ENCODE assay signal across 9 cellular contexts in genomic region chr17:55769625-55770000, GRCh38. TPM values are rescaled to one million over a fixed set of nuclear protein-coding genes. Genes with fewer than 3 reads are reported as not detected.
DNase-seq lines count a peak whose midpoint lies in the region; ATAC-seq and TF ChIP-seq lines count a peak whose summit lies in the region.
"Had no signal": no experiment of that assay in that cellular context is flagged by ENCODE, and none has a peak within 500 bp of the region (broad histone marks: within the 10 kb centered on the region; RNA-seq: fewer than 3 reads in every experiment).

No MANE protein-coding gene starts in this region.

- no TSS peak for BruUV-seq in PC-3 (replicated peaks; lab: Mats Ljungman, UMichigan)

- H3F3A ChIP-seq in PC-3 (ENCODE audit: low read length, unreplicated experiment): no peaks in the 10 kb centered on the region

- CTCF ChIA-PET in PC-3 (lab: Charles Lee): interaction anchor here (0.6 to 1.7 kb wide), 2 partner anchors 145 to 167 kb away, joined by 6 to 7 read pairs; no protein-coding TSS in a partner anchor

- peak overlapping the region; percentile 54 for H3K27ac ChIP-seq in PC-3 (ENCODE audit: low read length)

- POLR2A ChIA-PET in PC-3 (lab: Charles Lee; ENCODE audit: unreplicated experiment): no interaction called here

- peak; percentile 80 for ATAC-seq in PC-3

- peak overlapping the region; percentile 29 for H3K4me2 ChIP-seq in PC-3 (ENCODE audit: low read length)

- H3K36me3 ChIP-seq in PC-3 (ENCODE audit: low read depth, low read length): peaks cover 15% of the 10 kb centered on the region; the same call in 1 of the 2 replicates

- H2AFZ ChIP-seq in PC-3 (ENCODE audit: low read length): no peak overlapping the region

- no peaks in the 10 kb centered on the region for H3K27me3 ChIP-seq in PC-3 (ENCODE audit: low read length)

- H4K20me1 ChIP-seq in PC-3 (ENCODE audit: low read length): no peaks in the 10 kb centered on the region

- H3K9me2 ChIP-seq in PC-3 (replicated peaks; ENCODE audit: low read length): no peaks in the 10 kb centered on the region

- DNase-seq in DMS79 (lab: John Stamatoyannopoulos, UW) (peak; percentile 65), PC-3 (peak; percentile 87), fibroblast of peridontal ligament (ENCODE audit: extremely low read depth) (peak; percentile 85), renal cortical epithelial cell (ENCODE audit: low read depth) (peak; percentile 82), GDM1 (lab: John Stamatoyannopoulos, UW) (no peak), COR-L47 (lab: John Stamatoyannopoulos, UW) (no peak), DMS153 (lab: John Stamatoyannopoulos, UW) (no peak)
- no peak for DNase-seq in stimulated activated CD4-positive, alpha-beta T cell treated with anti-CD3 and anti-CD28 coated beads, Interleukin-2, amount 100 ng/mL, for 24 hours
- DNase-seq: effector CD8-positive, alpha-beta T cell had no signal

- H3K9me3 ChIP-seq in PC-3 (ENCODE audit: low read length): no peaks in the 10 kb centered on the region

- no peak overlapping the region for H3K4me3 ChIP-seq in PC-3 (ENCODE audit: low read length)

- peaks cover 15% of the 10 kb centered on the region for H3K4me1 ChIP-seq in PC-3 (ENCODE audit: insufficient read depth, low read length)

- intact Hi-C loops in PC-3 (cut with micrococcal nuclease): no loop called here

- H3K79me2 ChIP-seq in PC-3 (ENCODE audit: low read length): no peaks in the 10 kb centered on the region

- H3K9ac ChIP-seq in PC-3 (ENCODE audit: low read length): no peak overlapping the region

- no peak for TF ChIP-seq CTCF in PC-3 (conservative IDR thresholded peaks at IDR 0.05; ENCODE audit: low read depth, low read length)

RNA-seq across cellular contexts. Expression of gene PCTP, which starts 18.8 kb away (rescaled TPM):
- total RNA-seq in PC-3 (2014; rRNA removed): 15.4 and 17.6 TPM in 2 replicates
- 24.0 and 26.0 TPM in 2 replicates for total RNA-seq in renal cortical epithelial cell

RNA-seq across cellular contexts. Expression of gene TMEM100, which starts 46.9 kb away (rescaled TPM):
- total RNA-seq in PC-3 (2014; rRNA removed): not detected in 2 replicates
- total RNA-seq in renal cortical epithelial cell: 0.17 and 0.30 TPM in 2 replicates

Comparison
In these comparisons a context has a peak if more than half of its experiments do, and no peak if none do; other contexts are left out.
1. DNase-seq: peak in DMS79 (single experiment), PC-3 (single experiment), fibroblast of peridontal ligament (single experiment) and renal cortical epithelial cell (single experiment); none in GDM1 (single experiment), COR-L47 (single experiment), stimulated activated CD4-positive, alpha-beta T cell treated with anti-CD3 and anti-CD28 coated beads, Interleukin-2, amount 100 ng/mL, for 24 hours (0 of 2) and DMS153 (single experiment).